ENCODE assay signal across 18 cellular contexts in genomic region chr11:2135018-2135569, GRCh38. TPM values are rescaled to one million over a fixed set of nuclear protein-coding genes. Genes with fewer than 3 reads are reported as not detected.
DNase-seq lines count a peak whose midpoint lies in the region; ATAC-seq and TF ChIP-seq lines count a peak whose summit lies in the region.
"Had no signal": no experiment of that assay in that cellular context is flagged by ENCODE, and none has a peak within 500 bp of the region (broad histone marks: within the 10 kb centered on the region; RNA-seq: fewer than 3 reads in every experiment).

No MANE protein-coding gene starts in this region.

- intact Hi-C loops in left ventricle myocardium inferior (cut with micrococcal nuclease) (no loop called here), left cardiac atrium (cut with DNase I) (loop anchor here in 1 of 2 donors (5.0 kb wide), 1 partner anchor 33 kb away; no protein-coding TSS in a partner anchor)
- intact Hi-C loops in naive thymus-derived CD4-positive, alpha-beta T cell (cut with micrococcal nuclease) = no loop called here

- H3K9me3 ChIP-seq in left ventricle myocardium inferior (replicated peaks) = no peaks in the 10 kb centered on the region
- no peaks in the 10 kb centered on the region for H3K9me3 ChIP-seq in hepatocyte (ENCODE audit: low read depth)
- H3K9me3 ChIP-seq in naive thymus-derived CD4-positive, alpha-beta T cell (ENCODE audit: control insufficient read depth in 2 of 3, low read length in 3 of 3) = no peaks in the 10 kb centered on the region
- H3K9me3 ChIP-seq: A549 had no signal

- no peak overlapping the region for H2AFZ ChIP-seq in hepatocyte

- H3K27me3 ChIP-seq in left ventricle myocardium inferior (ENCODE audit: low read depth) = peaks cover 84% of the 10 kb centered on the region
- peaks cover 3% of the 10 kb centered on the region for H3K27me3 ChIP-seq in hepatocyte
- H3K27me3 ChIP-seq in naive thymus-derived CD4-positive, alpha-beta T cell (ENCODE audit: control insufficient read depth in 2 of 2, insufficient read depth in 2 of 2, low read length in 2 of 2) = peaks cover 0 to 3% of the 10 kb centered on the region in 2 donors

- WGBS in hepatocyte (ENCODE audit: low lambda C conversion rate, missing lambda C conversion rate) = 69% methylated on average over 26 of the region's 26 CpGs

- TF ChIP-seq CTCF in left ventricle myocardium inferior (IDR thresholded peaks at IDR 0.05; ENCODE audit: borderline replicate concordance) (no peak), hepatocyte (IDR thresholded peaks at IDR 0.05; ENCODE audit: poor library complexity) (no peak), nephron (IDR thresholded peaks at IDR 0.05; ENCODE audit: unreplicated experiment in 3 of 3) (no peak), type B pancreatic cell (conservative IDR thresholded peaks at IDR 0.05) (no peak)

- H3K9me3 Mint-ChIP-seq in nephron = no peaks in the 10 kb centered on the region
- H3K9me3 Mint-ChIP-seq in type B pancreatic cell = no peaks in the 10 kb centered on the region
- peaks cover 0 to 9% (median 0%) of the 10 kb centered on the region in 11 donors for H3K9me3 Mint-ChIP-seq in naive thymus-derived CD4-positive, alpha-beta T cell

- H3K4me3 ChIP-seq in left ventricle myocardium inferior = peak overlapping the region; percentile 67
- H3K4me3 ChIP-seq in hepatocyte = peak overlapping the region; percentile 6
- H3K4me3 ChIP-seq in naive thymus-derived CD4-positive, alpha-beta T cell (ENCODE audit: low read length) = no peak overlapping the region
- H3K4me3 ChIP-seq: A549 had no signal

- H3K36me3 ChIP-seq in left ventricle myocardium inferior (peaks cover 16% of the 10 kb centered on the region), hepatocyte (replicated peaks; ENCODE audit: insufficient read depth, low read depth) (no peaks in the 10 kb centered on the region)
- no peaks in the 10 kb centered on the region for H3K36me3 ChIP-seq in naive thymus-derived CD4-positive, alpha-beta T cell (ENCODE audit: control insufficient read depth in 2 of 3, insufficient read depth in 3 of 3, low read length in 3 of 3)

- H3K4me1 Mint-ChIP-seq in nephron = peaks cover 31% of the 10 kb centered on the region
- H3K4me1 Mint-ChIP-seq in type B pancreatic cell (ENCODE audit: unreplicated experiment) = peaks cover 3% of the 10 kb centered on the region
- H3K4me1 Mint-ChIP-seq in naive thymus-derived CD4-positive, alpha-beta T cell = peaks cover 0 to 18% (median 3%) of the 10 kb centered on the region in 7 donors

- H4K20me1 ChIP-seq in hepatocyte (ENCODE audit: insufficient read depth, poor library complexity, severe bottlenecking) = peaks cover 76% of the 10 kb centered on the region

- H3K27ac Mint-ChIP-seq in nephron (no peak overlapping the region), type B pancreatic cell (peak overlapping the region; percentile 81)
- no peak overlapping the region for H3K27ac Mint-ChIP-seq in naive thymus-derived CD4-positive, alpha-beta T cell
- H3K27ac Mint-ChIP-seq: CD14-positive monocyte, H9, IgD-negative memory B cell had no signal

- H3K27ac ChIP-seq in left ventricle myocardium inferior (replicated peaks) (no peak overlapping the region), hepatocyte (peak overlapping the region; percentile 69)
- H3K27ac ChIP-seq in naive thymus-derived CD4-positive, alpha-beta T cell (ENCODE audit: low read depth, low read length) = no peak overlapping the region
- H3K27ac ChIP-seq: A549 had no signal

- H3K27me3 Mint-ChIP-seq in nephron (ENCODE audit: low read depth) = peaks cover 74% of the 10 kb centered on the region
- H3K27me3 Mint-ChIP-seq in type B pancreatic cell = peaks cover 35% of the 10 kb centered on the region
- peaks cover 22 to 57% (median 46%) of the 10 kb centered on the region in 5 donors for H3K27me3 Mint-ChIP-seq in naive thymus-derived CD4-positive, alpha-beta T cell

- H3K9me2 ChIP-seq in hepatocyte (replicated peaks; ENCODE audit: insufficient read depth) = no peaks in the 10 kb centered on the region

- peaks cover 66% of the 10 kb centered on the region for H3K79me2 ChIP-seq in hepatocyte

- ATAC-seq in left cardiac atrium (no peak), GM21576 (IDR thresholded peaks at IDR 0.05; ENCODE audit: unreplicated experiment) (no peak)
- ATAC-seq in naive thymus-derived CD4-positive, alpha-beta T cell = no peak
- ATAC-seq: A549 had no signal

- peaks cover 47% of the 10 kb centered on the region for H3K36me3 Mint-ChIP-seq in nephron (ENCODE audit: low read depth)
- H3K36me3 Mint-ChIP-seq in type B pancreatic cell = peaks cover 21% of the 10 kb centered on the region
- H3K36me3 Mint-ChIP-seq in naive thymus-derived CD4-positive, alpha-beta T cell = peaks cover 0 to 2% (median 0%) of the 10 kb centered on the region in 5 donors
- H3K36me3 Mint-ChIP-seq: CD14-positive monocyte had no signal

- H3K4me1 ChIP-seq in left ventricle myocardium inferior (peaks cover 28% of the 10 kb centered on the region), hepatocyte (ENCODE audit: insufficient read depth) (no peaks in the 10 kb centered on the region)
- H3K4me1 ChIP-seq in naive thymus-derived CD4-positive, alpha-beta T cell (ENCODE audit: control insufficient read depth in 2 of 2, insufficient read depth in 2 of 2, low read length in 2 of 2) = no peaks in the 10 kb centered on the region

- DNase-seq in left ventricle myocardium inferior = peak; percentile 9
- DNase-seq in left cardiac atrium = no peak
- DNase-seq in hepatocyte (ENCODE audit: low spot score) = no peak
- DNase-seq in type B pancreatic cell (ENCODE audit: extremely low spot score, unreplicated experiment) = no peak
- no peak for DNase-seq in NCI-H1436 treated with DMSO at 0.1 percent for 48 hours (lab: John Stamatoyannopoulos, UW)
- no peak for DNase-seq in naive thymus-derived CD4-positive, alpha-beta T cell
- DNase-seq: H9, NCI-H1105 treated with DMSO at 0.1 percent for 48 hours, NCI-H187, NCI-H226, NCI-H524 treated with DMSO at 0.1 percent for 48 hours had no signal

- H3K4me3 Mint-ChIP-seq in nephron (peak overlapping the region; percentile 93 to 96 (median 95)), type B pancreatic cell (peak overlapping the region; percentile 89)
- H3K4me3 Mint-ChIP-seq in naive thymus-derived CD4-positive, alpha-beta T cell = no peak overlapping the region
- H3K4me3 Mint-ChIP-seq: H9, IgD-negative memory B cell had no signal

- peak overlapping the region; percentile 81 for H3K4me2 ChIP-seq in hepatocyte
- H3K4me2 ChIP-seq: A549 had no signal

- POLR2A ChIA-PET in naive thymus-derived CD4-positive, alpha-beta T cell (lab: Charles Lee) = no interaction called here

- CTCF ChIA-PET in naive thymus-derived CD4-positive, alpha-beta T cell (lab: Charles Lee) = no interaction called here

RNA-seq across cellular contexts. Expression of gene IGF2, which starts 4.1 kb away (rescaled TPM):
- total RNA-seq in left ventricle myocardium inferior (75.0 TPM), left cardiac atrium (100 to 1,000 TPM in 1 of 2 donors, 10 to 100 TPM in 1; 94.3 to 114 TPM), hepatocyte (1,323 and 1,507 TPM in 2 replicates), type B pancreatic cell (ENCODE audit: low replicate concordance) (2,350 and 3,865 TPM in 2 replicates)
- 2,911 and 3,175 TPM in 2 replicates for polyA plus RNA-seq in hepatocyte
- under 1 TPM in 1 of 5 experiments, not detected in 4; 0.36 TPM for total RNA-seq in naive thymus-derived CD4-positive, alpha-beta T cell
- not detected for polyA plus RNA-seq in naive thymus-derived CD4-positive, alpha-beta T cell
- polyA plus RNA-seq: CD14-positive monocyte, IgD-negative memory B cell had no signal

RNA-seq across cellular contexts. Expression of gene INS, which starts 25.9 kb away (rescaled TPM):
- total RNA-seq in left ventricle myocardium inferior (not detected), left cardiac atrium (not detected), hepatocyte (not detected in 2 replicates), type B pancreatic cell (ENCODE audit: low replicate concordance) (1,584 and 3,976 TPM in 2 replicates)
- polyA plus RNA-seq in hepatocyte = not detected in 2 replicates
- not detected for total RNA-seq in naive thymus-derived CD4-positive, alpha-beta T cell
- not detected for polyA plus RNA-seq in naive thymus-derived CD4-positive, alpha-beta T cell
- total RNA-seq: H9, HT-29, LHCN-M2 had no signal
- polyA plus RNA-seq: A549, CD14-positive monocyte, IgD-negative memory B cell had no signal

RNA-seq across cellular contexts. Expression of gene TH, which starts 36.5 kb away (rescaled TPM):
- total RNA-seq in left ventricle myocardium inferior = not detected
- total RNA-seq in left cardiac atrium = not detected
- total RNA-seq in hepatocyte = 0.92 and 2.6 TPM in 2 replicates
- polyA plus RNA-seq in hepatocyte = 5.6 and 15.3 TPM in 2 replicates
- total RNA-seq in type B pancreatic cell (ENCODE audit: low replicate concordance) = 2.2 and 11.1 TPM in 2 replicates
- total RNA-seq in naive thymus-derived CD4-positive, alpha-beta T cell = not detected
- not detected for polyA plus RNA-seq in naive thymus-derived CD4-positive, alpha-beta T cell
- total RNA-seq: H9, LHCN-M2 had no signal
- polyA plus RNA-seq: A549, CD14-positive monocyte, IgD-negative memory B cell had no signal

Comparison
In these comparisons a context has a peak if more than half of its experiments do, and no peak if none do; other contexts are left out.
1. H3K4me3 Mint-ChIP-seq: peak in nephron (3 of 3) and type B pancreatic cell (single experiment); none in naive thymus-derived CD4-positive, alpha-beta T cell (0 of 10).
2. RNA of gene IGF2, which starts 4.1 kb away (total RNA-seq): 2,350 to 3,865 TPM in type B pancreatic cell, 1,323 to 1,507 TPM in hepatocyte, 94.3 to 114 TPM in left cardiac atrium and 75.0 TPM in left ventricle myocardium inferior (single experiment); 0.36 TPM in naive thymus-derived CD4-positive, alpha-beta T cell; every median in the first group is over 10 times any median in the second.
3. RNA of gene INS, which starts 25.9 kb away (total RNA-seq): 1,584 to 3,976 TPM in type B pancreatic cell; not detected in left ventricle myocardium inferior (single experiment), not detected in left cardiac atrium, not detected in hepatocyte and not detected in naive thymus-derived CD4-positive, alpha-beta T cell; every median in the first group is over 1,000 times any median in the second.